ENCODE assay signal across 10 cellular contexts in the genomic region with DNA sequence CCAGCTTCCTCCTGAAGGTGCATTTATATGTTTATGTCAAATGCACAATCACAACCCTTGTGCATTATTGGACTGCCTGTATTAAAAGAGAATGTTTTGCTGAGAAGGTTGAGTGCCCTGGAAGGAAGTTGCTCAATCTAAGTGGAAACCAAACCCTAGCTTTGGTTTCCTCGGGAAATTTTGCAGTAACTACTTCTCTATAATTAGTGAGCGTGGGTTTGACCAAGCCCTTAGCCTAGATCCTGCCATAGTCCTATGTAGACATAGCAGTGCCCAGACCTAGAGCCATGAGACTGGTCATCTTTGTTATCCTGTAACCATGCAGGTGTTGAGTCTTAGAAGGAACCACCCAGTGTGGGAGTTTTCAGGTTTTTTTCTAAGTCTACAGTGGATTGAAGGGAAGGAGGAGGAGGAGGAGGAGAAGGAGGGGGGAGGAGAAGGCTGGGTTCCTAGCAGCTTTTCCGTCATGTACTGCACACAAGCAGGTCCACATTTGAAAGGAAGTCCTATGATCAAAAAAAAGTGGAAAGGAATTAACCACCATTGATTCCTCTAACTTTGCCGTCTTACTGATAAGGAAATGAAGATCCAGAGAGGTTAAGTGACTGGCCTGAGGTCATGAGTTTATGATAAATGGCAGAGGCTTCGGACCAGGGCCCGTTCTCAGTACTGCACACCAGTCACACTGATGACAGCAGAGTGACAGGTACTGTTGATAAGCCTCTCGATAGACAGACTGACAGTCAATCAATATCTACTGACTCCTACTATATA.
DNase-seq lines count a peak whose midpoint lies in the region; ATAC-seq, FAIRE-seq and TF ChIP-seq lines count a peak whose summit lies in the region.
"Had no signal": no experiment of that assay in that cellular context is flagged by ENCODE, and none has a peak within 500 bp of the region (broad histone marks: within the 10 kb centered on the region; RNA-seq: fewer than 3 reads in every experiment).

No MANE protein-coding gene starts in this region.

- no peak overlapping the region for H3K4me3 ChIP-seq in K562
- H3K4me3 ChIP-seq in gastrocnemius medialis: no peak overlapping the region
- H3K4me3 ChIP-seq in ovary: no peak overlapping the region
- H3K4me3 ChIP-seq: SJSA1 had no signal

- peaks cover 3% of the 10 kb centered on the region for H3K36me3 Mint-ChIP-seq in IgD-negative memory B cell

- CTCF ChIA-PET in K562 (lab: Yijun Ruan, JAX; ENCODE audit: low intra/inter-chr PET ratio): no interaction called here

- intact Hi-C loops in K562 (cut with micrococcal nuclease) (no loop called here), gastrocnemius medialis (cut with DNase I; ENCODE audit: low total_unique reads) (no loop called here), ovary (cut with DNase I) (no loop called here)

- peaks cover 2% of the 10 kb centered on the region for H3K27me3 Mint-ChIP-seq in IgD-negative memory B cell

- WGBS in K562 (ENCODE audit: insufficient coverage, low coverage, missing lambda C conversion rate): 0% methylated on average over 7 of the region's 7 CpGs
- WGBS in ovary, 3 donors: 61 to 70% (median 65%) methylated on average over 7 of the region's 7 CpGs

- H3K27me3 ChIP-seq in K562 (ENCODE audit: control insufficient read depth in 2 of 2, insufficient read depth in 2 of 2, low read length in 2 of 2) (peaks cover 23 to 26% of the 10 kb centered on the region in 2 experiments), gastrocnemius medialis (no peaks in the 10 kb centered on the region), ovary (no peaks in the 10 kb centered on the region)
- H3K27me3 ChIP-seq: SJSA1 had no signal

- no peaks in the 10 kb centered on the region for H3K79me2 ChIP-seq in K562 (ENCODE audit: control insufficient read depth, insufficient read depth, low read length)

- peak; percentile 43 for ATAC-seq in GM21367 (IDR thresholded peaks at IDR 0.05; ENCODE audit: unreplicated experiment)
- no peak for ATAC-seq in K562
- ATAC-seq in gastrocnemius medialis: peak; percentile 52 to 61
- ATAC-seq in GM19023 (IDR thresholded peaks at IDR 0.05; ENCODE audit: unreplicated experiment): no peak

- H3K9me3 Mint-ChIP-seq in IgD-negative memory B cell: no peaks in the 10 kb centered on the region

- H3K4me3 Mint-ChIP-seq in IgD-negative memory B cell: peak overlapping the region; percentile 64 to 89 (median 76)

- no peak for FAIRE-seq in K562 (lab: Jason Lieb, UNC)

- TF ChIP-seq RAD21 in K562 (CRISPR knock-in tag; conservative IDR thresholded peaks at IDR 0.05 in 1 of 2, IDR thresholded peaks at IDR 0.05 in 1 of 2): no peak

- H3K27ac ChIP-seq in K562 (ENCODE audit: extremely low read depth, low read depth, low read length) (no peak overlapping the region), gastrocnemius medialis (peak overlapping the region in 3 of 4 donors; percentile 2 to 46 (median 17)), ovary (no peak overlapping the region)
- H3K27ac ChIP-seq: SJSA1 had no signal

- TF ChIP-seq POLR2A in K562 (conservative IDR thresholded peaks at IDR 0.05) (no peak), gastrocnemius medialis (IDR thresholded peaks at IDR 0.05) (no peak), ovary (IDR thresholded peaks at IDR 0.05) (no peak)

- no TSS peak for BruUV-seq in K562 (replicated peaks; lab: Mats Ljungman, UMichigan)

- TF ChIP-seq EP300 in K562 (IDR thresholded peaks at IDR 0.05; ENCODE audit: low read length) (no peak), ovary (IDR thresholded peaks at IDR 0.05) (no peak)

- DNase-seq in K562 (ENCODE audit: extremely low read depth in 1 of 4, low spot score in 3 of 4) (no peak), gastrocnemius medialis (no peak), foreskin melanocyte (no peak), ovary (no peak), HCEC 1CT (no peak)
- DNase-seq: stimulated activated CD4-positive, alpha-beta T cell treated with anti-CD3 and anti-CD28 coated beads, Interleukin-4, amount 100 ng/mL, for 1 hour had no signal

- H2AFZ ChIP-seq in K562 (ENCODE audit: low read depth, low read length): no peak overlapping the region

- H3K4me1 ChIP-seq in K562 (replicated peaks in 1 of 2; ENCODE audit: control insufficient read depth in 2 of 2, insufficient read depth in 2 of 2, low read length in 2 of 2): no peaks in the 10 kb centered on the region; a peak in 1 of 5 replicates
- H3K4me1 ChIP-seq in gastrocnemius medialis: no peaks in the 10 kb centered on the region
- peaks cover 4% of the 10 kb centered on the region for H3K4me1 ChIP-seq in ovary (ENCODE audit: insufficient read depth)

- no peaks in the 10 kb centered on the region; the same call in 1 of the 2 replicates for H4K20me1 ChIP-seq in K562 (replicated peaks; ENCODE audit: control insufficient read depth, insufficient read depth, low read length)

- H3K9ac ChIP-seq in K562 (ENCODE audit: insufficient read depth in 1 of 2, low read depth in 2 of 2, low read length in 2 of 2): no peak overlapping the region

- in situ Hi-C loops in K562 (cut with MboI): no loop called here
- in situ Hi-C loops in gastrocnemius medialis (cut with MboI; ENCODE audit: low sequenced_read_pairs in 4 of 4): no loop called here

- H3K27ac Mint-ChIP-seq in IgD-negative memory B cell: peak overlapping the region; percentile 80 to 97 (median 96)

- H3K9me3 ChIP-seq in K562 (replicated peaks; ENCODE audit: control insufficient read depth, insufficient read depth, low read depth, low read length) (no peaks in the 10 kb centered on the region), gastrocnemius medialis (no peaks in the 10 kb centered on the region), ovary (no peaks in the 10 kb centered on the region)
- H3K9me3 ChIP-seq: SJSA1 had no signal

- H3K9me1 ChIP-seq in K562 (ENCODE audit: control insufficient read depth, insufficient read depth, low read length): no peaks in the 10 kb centered on the region

- H3K4me2 ChIP-seq in K562 (ENCODE audit: insufficient read depth, low read length): no peak overlapping the region

- H3K4me1 Mint-ChIP-seq in IgD-negative memory B cell: peaks cover 54 to 67% (median 62%) of the 10 kb centered on the region in 3 donors

- H3K36me3 ChIP-seq in K562 (ENCODE audit: control insufficient read depth, insufficient read depth, low read length) (no peaks in the 10 kb centered on the region), gastrocnemius medialis (no peaks in the 10 kb centered on the region), ovary (no peaks in the 10 kb centered on the region)
- H3K36me3 ChIP-seq: SJSA1 had no signal

- TF ChIP-seq CTCF in K562 (IDR thresholded peaks at IDR 0.05 in 2 of 3, conservative IDR thresholded peaks at IDR 0.05 in 1 of 3; ENCODE audit: insufficient read depth in 2 of 3, low read depth in 1 of 3, low read length in 3 of 3): no peak
- no peak for TF ChIP-seq CTCF in gastrocnemius medialis (IDR thresholded peaks at IDR 0.05 in 4 of 5, conservative IDR thresholded peaks at IDR 0.05 in 1 of 5)
- no peak for TF ChIP-seq CTCF in ovary (IDR thresholded peaks at IDR 0.05)

- POLR2A ChIA-PET in K562 (lab: Yijun Ruan, JAX): interaction anchor here (0.6 to 0.7 kb wide), 2 partner anchors 8 to 176 kb away, joined by 3 to 4 read pairs; no protein-coding TSS in a partner anchor

TF ChIP-seq in K562, 482 proteins besides CTCF, POLR2A, EP300 and RAD21 (continues in another document):
- TF ChIP-seq SUPT5H (IDR thresholded peaks at IDR 0.05): no peak
- peak; percentile 29 for TF ChIP-seq MEIS2 (IDR thresholded peaks at IDR 0.05; ENCODE audit: partially characterized antibody)
- no peak for TF ChIP-seq BHLHE40 (IDR thresholded peaks at IDR 0.05; ENCODE audit: low read length)
- TF ChIP-seq PHF20 (IDR thresholded peaks at IDR 0.05; ENCODE audit: partially characterized antibody): no peak
- TF ChIP-seq ZNF766 (CRISPR knock-in tag; conservative IDR thresholded peaks at IDR 0.05): no peak
- TF ChIP-seq, protein P1, sequence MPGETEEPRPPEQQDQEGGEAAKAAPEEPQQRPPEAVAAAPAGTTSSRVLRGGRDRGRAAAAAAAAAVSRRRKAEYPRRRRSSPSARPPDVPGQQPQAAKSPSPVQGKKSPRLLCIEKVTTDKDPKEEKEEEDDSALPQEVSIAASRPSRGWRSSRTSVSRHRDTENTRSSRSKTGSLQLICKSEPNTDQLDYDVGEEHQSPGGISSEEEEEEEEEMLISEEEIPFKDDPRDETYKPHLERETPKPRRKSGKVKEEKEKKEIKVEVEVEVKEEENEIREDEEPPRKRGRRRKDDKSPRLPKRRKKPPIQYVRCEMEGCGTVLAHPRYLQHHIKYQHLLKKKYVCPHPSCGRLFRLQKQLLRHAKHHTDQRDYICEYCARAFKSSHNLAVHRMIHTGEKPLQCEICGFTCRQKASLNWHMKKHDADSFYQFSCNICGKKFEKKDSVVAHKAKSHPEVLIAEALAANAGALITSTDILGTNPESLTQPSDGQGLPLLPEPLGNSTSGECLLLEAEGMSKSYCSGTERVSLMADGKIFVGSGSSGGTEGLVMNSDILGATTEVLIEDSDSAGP (CRISPR knock-in tag; IDR thresholded peaks at IDR 0.05): no peak
- TF ChIP-seq, protein P2, sequence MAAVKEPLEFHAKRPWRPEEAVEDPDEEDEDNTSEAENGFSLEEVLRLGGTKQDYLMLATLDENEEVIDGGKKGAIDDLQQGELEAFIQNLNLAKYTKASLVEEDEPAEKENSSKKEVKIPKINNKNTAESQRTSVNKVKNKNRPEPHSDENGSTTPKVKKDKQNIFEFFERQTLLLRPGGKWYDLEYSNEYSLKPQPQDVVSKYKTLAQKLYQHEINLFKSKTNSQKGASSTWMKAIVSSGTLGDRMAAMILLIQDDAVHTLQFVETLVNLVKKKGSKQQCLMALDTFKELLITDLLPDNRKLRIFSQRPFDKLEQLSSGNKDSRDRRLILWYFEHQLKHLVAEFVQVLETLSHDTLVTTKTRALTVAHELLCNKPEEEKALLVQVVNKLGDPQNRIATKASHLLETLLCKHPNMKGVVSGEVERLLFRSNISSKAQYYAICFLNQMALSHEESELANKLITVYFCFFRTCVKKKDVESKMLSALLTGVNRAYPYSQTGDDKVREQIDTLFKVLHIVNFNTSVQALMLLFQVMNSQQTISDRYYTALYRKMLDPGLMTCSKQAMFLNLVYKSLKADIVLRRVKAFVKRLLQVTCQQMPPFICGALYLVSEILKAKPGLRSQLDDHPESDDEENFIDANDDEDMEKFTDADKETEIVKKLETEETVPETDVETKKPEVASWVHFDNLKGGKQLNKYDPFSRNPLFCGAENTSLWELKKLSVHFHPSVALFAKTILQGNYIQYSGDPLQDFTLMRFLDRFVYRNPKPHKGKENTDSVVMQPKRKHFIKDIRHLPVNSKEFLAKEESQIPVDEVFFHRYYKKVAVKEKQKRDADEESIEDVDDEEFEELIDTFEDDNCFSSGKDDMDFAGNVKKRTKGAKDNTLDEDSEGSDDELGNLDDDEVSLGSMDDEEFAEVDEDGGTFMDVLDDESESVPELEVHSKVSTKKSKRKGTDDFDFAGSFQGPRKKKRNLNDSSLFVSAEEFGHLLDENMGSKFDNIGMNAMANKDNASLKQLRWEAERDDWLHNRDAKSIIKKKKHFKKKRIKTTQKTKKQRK (IDR thresholded peaks at IDR 0.05; ENCODE audit: borderline replicate concordance, low read depth, low read length): no peak
- TF ChIP-seq CHD2 (IDR thresholded peaks at IDR 0.05; ENCODE audit: low read depth, low read length): no peak

Comparison
In these comparisons a context has a peak if more than half of its experiments do, and no peak if none do; other contexts are left out.
1. ATAC-seq: peak in GM21367 (single experiment) and gastrocnemius medialis (2 of 2); none in K562 (single experiment) and GM19023 (single experiment).
2. H3K27ac ChIP-seq: peak in gastrocnemius medialis (3 of 4); none in K562 (single experiment) and ovary (0 of 2).